In the genomic region with DNA sequence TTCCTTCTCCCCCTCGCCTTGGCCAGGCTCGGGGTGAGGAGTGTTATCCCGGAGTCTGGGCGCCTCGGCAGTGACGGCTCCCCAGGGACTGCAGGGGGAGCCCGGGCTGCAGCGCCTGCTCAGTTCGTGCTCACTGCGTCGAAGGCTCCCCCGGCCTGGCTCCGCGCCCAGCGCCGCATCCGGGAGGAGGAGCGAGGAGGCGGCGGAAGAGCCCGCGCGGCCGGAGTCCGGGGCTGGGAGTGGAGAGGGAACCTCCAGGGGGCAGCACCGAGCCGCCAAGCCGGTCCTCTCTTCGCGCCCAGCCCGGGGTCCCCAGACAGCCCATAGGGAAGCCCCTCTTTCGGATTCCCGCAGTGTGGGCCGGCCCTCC, we compare ENCODE assay signal across 8 cellular contexts.
DNase-seq lines count a peak whose midpoint lies in the region; ATAC-seq and TF ChIP-seq lines count a peak whose summit lies in the region.

No MANE protein-coding gene starts in this region.

- no peaks in the 10 kb centered on the region for H4K20me1 ChIP-seq in OCI-LY3 (ENCODE audit: insufficient read depth, low read length)

- peak; percentile 53 for TF ChIP-seq CTCF in OCI-LY3 (IDR thresholded peaks at IDR 0.05; ENCODE audit: low read depth, low read length)

- H3K4me1 ChIP-seq in OCI-LY3 (ENCODE audit: low read length) = peaks cover 8% of the 10 kb centered on the region
- H3K4me1 ChIP-seq in muscle layer of colon (ENCODE audit: insufficient read depth, low read length) = peaks cover 23% of the 10 kb centered on the region

- H2AFZ ChIP-seq in OCI-LY3 (ENCODE audit: low read depth, low read length) = peak overlapping the region; percentile 90

- ATAC-seq in GM21515 (IDR thresholded peaks at IDR 0.05; ENCODE audit: unreplicated experiment) = peak; percentile 44

- DNase-seq in DMS114 treated with DMSO at 0.1 percent for 48 hours (lab: John Stamatoyannopoulos, UW; ENCODE audit: unreplicated experiment) = peak; percentile 81
- peak; percentile 91 for DNase-seq in HuH-7 (ENCODE audit: low spot score)
- peak; percentile 94 for DNase-seq in activated T-cell treated with anti-CD3 and anti-CD28 coated beads for 48 hours (ENCODE audit: low read depth)
- DNase-seq in erythroblast (lab: John Stamatoyannopoulos, UW) = peak; percentile 95 to 99
- DNase-seq in stimulated activated CD8-positive, alpha-beta memory T cell treated with anti-CD3 and anti-CD28 coated beads, Interleukin-7, amount 100 ng/mL, for 1 hour (ENCODE audit: low read depth in 2 of 2) = peak; percentile 78 to 81

- H3K27me3 ChIP-seq in OCI-LY3 (ENCODE audit: low read depth, low read length) = no peaks in the 10 kb centered on the region
- H3K27me3 ChIP-seq in muscle layer of colon (ENCODE audit: control insufficient read depth in 1 of 2, insufficient read depth in 2 of 2, low read length in 2 of 2) = no peaks in the 10 kb centered on the region

- H3K4me2 ChIP-seq in OCI-LY3 (ENCODE audit: low read length) = peak overlapping the region; percentile 87

- peak overlapping the region; percentile 80 for H3K27ac ChIP-seq in OCI-LY3 (ENCODE audit: low read length)
- H3K27ac ChIP-seq in muscle layer of colon (ENCODE audit: low read depth, low read length) = peak overlapping the region; percentile 100

- H3K9me3 ChIP-seq in OCI-LY3 (ENCODE audit: insufficient read depth, low read length) (no peaks in the 10 kb centered on the region), muscle layer of colon (ENCODE audit: low read length) (no peaks in the 10 kb centered on the region)

- peak overlapping the region; percentile 94 for H3K4me3 ChIP-seq in OCI-LY3 (ENCODE audit: low read length)
- H3K4me3 ChIP-seq in muscle layer of colon (ENCODE audit: low read depth in 1 of 2, low read length in 2 of 2) = peak overlapping the region; percentile 86 to 94

- no peaks in the 10 kb centered on the region for H3K79me2 ChIP-seq in OCI-LY3 (ENCODE audit: low read length)

- no peaks in the 10 kb centered on the region for H3K36me3 ChIP-seq in OCI-LY3 (replicated peaks; ENCODE audit: low read depth, low read length)
- H3K36me3 ChIP-seq in muscle layer of colon (ENCODE audit: insufficient read depth, low read length) = no peaks in the 10 kb centered on the region

- no peak for TF ChIP-seq POLR2A in erythroblast (IDR thresholded peaks at IDR 0.05; ENCODE audit: low read length)

- H3K9ac ChIP-seq in OCI-LY3 (ENCODE audit: low read length) (peak overlapping the region; percentile 95), muscle layer of colon (ENCODE audit: low read length) (peak overlapping the region; percentile 90)

Comparison
In these comparisons a context has a peak if more than half of its experiments do, and no peak if none do; other contexts are left out.
1. Peak in every context shown above with its lines: DNase-seq, ATAC-seq, H3K4me3 ChIP-seq and H3K27ac ChIP-seq.